In genomic region chr7:130154131-130154500, GRCh38 we compare ENCODE assay signal across 14 cellular contexts. TPM values are rescaled to one million over a fixed set of nuclear protein-coding genes. Genes with fewer than 3 reads are reported as not detected.
DNase-seq lines count a peak whose midpoint lies in the region; ATAC-seq and TF ChIP-seq lines count a peak whose summit lies in the region.
"Had no signal": no experiment of that assay in that cellular context is flagged by ENCODE, and none has a peak within 500 bp of the region (broad histone marks: within the 10 kb centered on the region; RNA-seq: fewer than 3 reads in every experiment).

No MANE protein-coding gene starts in this region.

- no peak overlapping the region for H3K56ac ChIP-seq in IMR-90 (ENCODE audit: extremely low read depth, insufficient read depth, low read length)

- H2BK120ac ChIP-seq in IMR-90 (ENCODE audit: low read depth, low read length), result no peak overlapping the region

- H2BK5ac ChIP-seq in IMR-90 (ENCODE audit: low read depth, low read length, poor library complexity, severe bottlenecking), result no peak overlapping the region

- H4K91ac ChIP-seq in IMR-90 (ENCODE audit: insufficient read depth, low read depth, low read length), result no peak overlapping the region

- TF ChIP-seq CTCF in IMR-90 (conservative IDR thresholded peaks at IDR 0.05; ENCODE audit: low read depth, low read length) (no peak), breast epithelium (IDR thresholded peaks at IDR 0.05) (no peak)

- H3K36me3 ChIP-seq in IMR-90 (ENCODE audit: control insufficient read depth, insufficient read depth, low read length) (no peaks in the 10 kb centered on the region), breast epithelium (no peaks in the 10 kb centered on the region), mucosa of rectum (ENCODE audit: control insufficient read depth in 2 of 2, insufficient read depth in 2 of 2, low read length in 2 of 2) (peaks cover 0 to 2% of the 10 kb centered on the region in 2 donors)
- H3K36me3 ChIP-seq: SJSA1 had no signal

- H3K27me3 ChIP-seq in IMR-90 (ENCODE audit: control insufficient read depth, insufficient read depth, low read length) (no peaks in the 10 kb centered on the region), breast epithelium (no peaks in the 10 kb centered on the region), mucosa of rectum (ENCODE audit: control insufficient read depth in 2 of 2, insufficient read depth in 2 of 2, low read length in 2 of 2) (no peaks in the 10 kb centered on the region)
- H3K27me3 ChIP-seq: SJSA1 had no signal

- no peak overlapping the region for H3K9ac ChIP-seq in IMR-90 (ENCODE audit: low read depth, low read length)
- no peak overlapping the region for H3K9ac ChIP-seq in mucosa of rectum (ENCODE audit: low read depth in 1 of 2, low read length in 2 of 2)

- peak; percentile 64 for DNase-seq in D341Med (ENCODE audit: low spot score)
- no peak for DNase-seq in IMR-90
- peak in 1 of 2 donors; percentile 70 for DNase-seq in breast epithelium (ENCODE audit: low spot score in 2 of 2)
- no peak for DNase-seq in SKM-1 (lab: John Stamatoyannopoulos, UW; ENCODE audit: unreplicated experiment)
- no peak for DNase-seq in KBM-7
- DNase-seq: activated CD8-positive, alpha-beta memory T cell treated with anti-CD3 and anti-CD28 coated beads, Interleukin-2, amount 50 U/mL, for 48 hours; GF-D8; stimulated activated naive CD8-positive, alpha-beta T cell treated with anti-CD3 and anti-CD28 coated beads, Interleukin-15, amount 100 ng/mL, for 72 hours had no signal

- H3K9me1 ChIP-seq in IMR-90 (ENCODE audit: insufficient read depth, low read length), result peaks cover 11% of the 10 kb centered on the region

- no peak overlapping the region; the same call in 1 of the 2 replicates for H2AK5ac ChIP-seq in IMR-90 (ENCODE audit: low read depth, low read length)

- H3K9me3 ChIP-seq in IMR-90 (ENCODE audit: control insufficient read depth, insufficient read depth, low read length) (peaks cover 3% of the 10 kb centered on the region; the same call in 1 of the 2 replicates), breast epithelium (no peaks in the 10 kb centered on the region), mucosa of rectum (ENCODE audit: control insufficient read depth in 2 of 2, low read length in 2 of 2) (no peaks in the 10 kb centered on the region)
- H3K9me3 ChIP-seq: SJSA1 had no signal

- no peaks in the 10 kb centered on the region for H4K20me1 ChIP-seq in IMR-90 (ENCODE audit: insufficient read depth, low read length)

- POLR2A ChIA-PET in IMR-90 (lab: Charles Lee; ENCODE audit: unreplicated experiment), result no interaction called here

- H3K27ac ChIP-seq in IMR-90 (ENCODE audit: insufficient read depth, low read length) (no peak overlapping the region), breast epithelium (peak overlapping the region in 1 of 2 donors; percentile 33), mucosa of rectum (ENCODE audit: low read depth in 2 of 2, low read length in 2 of 2) (peak overlapping the region; percentile 9 to 32)
- H3K27ac ChIP-seq: C4-2B, SJSA1 had no signal

- no peak overlapping the region for H2BK15ac ChIP-seq in IMR-90 (ENCODE audit: low read depth, low read length)

- H3K23ac ChIP-seq in IMR-90 (ENCODE audit: low read depth, low read length), result no peak overlapping the region

- 18% methylated on average over 2 of the region's 6 CpGs; no CpG with 5 or more reads in 1 of the 2 experiments for WGBS in IMR-90 (ENCODE audit: extremely low coverage in 2 of 2, insufficient read length in 1 of 2), 2 experiments

- ATAC-seq in IMR-90 (ENCODE audit: low read depth) (no peak), GM18511 (IDR thresholded peaks at IDR 0.05; ENCODE audit: unreplicated experiment) (no peak), HG03342 (IDR thresholded peaks at IDR 0.05; ENCODE audit: unreplicated experiment) (no peak)
- ATAC-seq: stimulated activated naive CD8-positive, alpha-beta T cell treated with anti-CD3 and anti-CD28 coated beads, Interleukin-15, amount 100 ng/mL, for 72 hours had no signal

- H3K14ac ChIP-seq in IMR-90 (replicated peaks; ENCODE audit: low read depth, low read length), result no peak overlapping the region

- H2AFZ ChIP-seq in IMR-90 (replicated peaks; ENCODE audit: low read length, poor library complexity), result peak overlapping the region; percentile 51

- TF ChIP-seq RAD21 in IMR-90 (IDR thresholded peaks at IDR 0.05; ENCODE audit: low read length), result no peak

- TF ChIP-seq POLR2A in IMR-90 (IDR thresholded peaks at IDR 0.05; ENCODE audit: low read depth, low read length) (no peak), breast epithelium (IDR thresholded peaks at IDR 0.05) (no peak)

- H3K4me3 ChIP-seq in IMR-90 (ENCODE audit: insufficient read depth, low read depth, low read length), result no peak overlapping the region
- H3K4me3 ChIP-seq in breast epithelium, result peak overlapping the region in 2 of 3 donors; percentile 7 to 34
- H3K4me3 ChIP-seq in mucosa of rectum (ENCODE audit: low read length in 2 of 2), result no peak overlapping the region
- H3K4me3 ChIP-seq: SJSA1 had no signal

- no peak overlapping the region for H2BK20ac ChIP-seq in IMR-90 (ENCODE audit: low read depth, low read length)

- H3K4ac ChIP-seq in IMR-90 (ENCODE audit: low read depth, low read length), result no peak overlapping the region

- dilution Hi-C loops in IMR-90 (cut with HindIII; ENCODE audit: low sequenced_read_pairs, unreplicated experiment), result no loop called here

- in situ Hi-C loops in IMR-90 (cut with MboI; ENCODE audit: low sequenced_read_pairs), result no loop called here
- in situ Hi-C loops in KBM-7 (cut with MboI; ENCODE audit: low pct_unique_long_range_greater_than_20kb, low sequenced_read_pairs), result no loop called here

- H3K18ac ChIP-seq in IMR-90 (ENCODE audit: low read depth, low read length), result no peak overlapping the region

- no peak overlapping the region for H4K5ac ChIP-seq in IMR-90 (ENCODE audit: low read depth, low read length)

- H3K4me1 ChIP-seq in IMR-90 (ENCODE audit: control insufficient read depth, insufficient read depth, low read length), result no peaks in the 10 kb centered on the region
- peaks cover 4 to 5% of the 10 kb centered on the region in 2 donors for H3K4me1 ChIP-seq in breast epithelium
- peaks cover 13 to 23% of the 10 kb centered on the region in 2 donors for H3K4me1 ChIP-seq in mucosa of rectum (ENCODE audit: control insufficient read depth in 2 of 2, insufficient read depth in 2 of 2, low read length in 2 of 2)
- H3K4me1 ChIP-seq: SJSA1 had no signal

- H3K4me2 ChIP-seq in IMR-90 (ENCODE audit: low read depth, low read length), result no peak overlapping the region

- intact Hi-C loops in IMR-90 (cut with micrococcal nuclease) (no loop called here), breast epithelium (cut with DNase I; ENCODE audit: low total_unique reads) (no loop called here)

- H4K8ac ChIP-seq in IMR-90 (ENCODE audit: low read depth in 2 of 2, low read length in 2 of 2), result no peak overlapping the region

- BruUV-seq in IMR-90 (replicated peaks; lab: Mats Ljungman, UMichigan), result no TSS peak

- no peaks in the 10 kb centered on the region for H3K79me1 ChIP-seq in IMR-90 (ENCODE audit: low read depth in 1 of 2, low read length in 2 of 2)

- CTCF ChIA-PET in IMR-90 (lab: Yijun Ruan, JAX), result no interaction called here

- no peak overlapping the region for H2AK9ac ChIP-seq in IMR-90 (replicated peaks; ENCODE audit: low read depth, low read length, poor library complexity)

TF ChIP-seq in IMR-90, 13 proteins besides CTCF, POLR2A, EP300 and RAD21:
- no peak for TF ChIP-seq MXI1 (IDR thresholded peaks at IDR 0.05; ENCODE audit: borderline replicate concordance, low read depth, low read length)
- TF ChIP-seq MAFK (IDR thresholded peaks at IDR 0.05; ENCODE audit: low read depth, low read length), result no peak
- TF ChIP-seq, protein P1, sequence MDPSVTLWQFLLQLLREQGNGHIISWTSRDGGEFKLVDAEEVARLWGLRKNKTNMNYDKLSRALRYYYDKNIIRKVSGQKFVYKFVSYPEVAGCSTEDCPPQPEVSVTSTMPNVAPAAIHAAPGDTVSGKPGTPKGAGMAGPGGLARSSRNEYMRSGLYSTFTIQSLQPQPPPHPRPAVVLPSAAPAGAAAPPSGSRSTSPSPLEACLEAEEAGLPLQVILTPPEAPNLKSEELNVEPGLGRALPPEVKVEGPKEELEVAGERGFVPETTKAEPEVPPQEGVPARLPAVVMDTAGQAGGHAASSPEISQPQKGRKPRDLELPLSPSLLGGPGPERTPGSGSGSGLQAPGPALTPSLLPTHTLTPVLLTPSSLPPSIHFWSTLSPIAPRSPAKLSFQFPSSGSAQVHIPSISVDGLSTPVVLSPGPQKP (IDR thresholded peaks at IDR 0.05; ENCODE audit: borderline replicate concordance, low read depth, low read length), result no peak
- no peak for TF ChIP-seq FOS (IDR thresholded peaks at IDR 0.05; ENCODE audit: low read depth, low read length)
- TF ChIP-seq MAZ (IDR thresholded peaks at IDR 0.05; ENCODE audit: borderline replicate concordance, low read depth, low read length), result no peak
- no peak for TF ChIP-seq RFX5 (IDR thresholded peaks at IDR 0.05; ENCODE audit: low read depth, low read length)
- no peak for TF ChIP-seq NFE2L2 (IDR thresholded peaks at IDR 0.05; ENCODE audit: low read depth, low read length)
- no peak for TF ChIP-seq SMC3 (IDR thresholded peaks at IDR 0.05; ENCODE audit: low read depth, low read length)
- TF ChIP-seq RCOR1 (IDR thresholded peaks at IDR 0.05; ENCODE audit: insufficient replicate concordance, low read length), result no peak
- no peak for TF ChIP-seq CEBPB (IDR thresholded peaks at IDR 0.05; ENCODE audit: low read depth, low read length)
- no peak for TF ChIP-seq BHLHE40 (IDR thresholded peaks at IDR 0.05; ENCODE audit: low read depth, low read length)
- TF ChIP-seq USF2 (IDR thresholded peaks at IDR 0.05; ENCODE audit: low read depth, low read length), result no peak
- no peak for TF ChIP-seq CHD1 (IDR thresholded peaks at IDR 0.05; ENCODE audit: low read depth, low read length)

RNA-seq across cellular contexts. Expression of gene TMEM209, which starts 51.1 kb away (rescaled TPM):
- total RNA-seq in IMR-90 (2012; rRNA removed), result 11.1 and 11.3 TPM in 2 replicates
- 8.0 and 8.4 TPM in 2 replicates for polyA plus RNA-seq in IMR-90 (2012; rRNA removed)
- 2.9 and 3.7 TPM in 2 replicates for polyA plus RNA-seq in IMR-90 (2012; cell fraction: cytosol; rRNA removed)
- polyA plus RNA-seq in IMR-90 (2012; cell fraction: nucleus; rRNA removed; ENCODE audit: low replicate concordance), result 2.6 and 6.4 TPM in 2 replicates
- total RNA-seq in breast epithelium, result 10 to 100 TPM in 2 of 3 donors, 1 to 10 TPM in 1; 9.0 to 15.7 (median 13.8) TPM

RNA-seq across cellular contexts. Expression of gene SSMEM1, which starts 53.5 kb away (rescaled TPM):
- total RNA-seq in IMR-90 (2012; rRNA removed), result not detected in 2 replicates
- polyA plus RNA-seq in IMR-90 (2012; rRNA removed), result 0.07 TPM in 1 of 2 replicates, not detected in the other
- polyA plus RNA-seq in IMR-90 (2012; cell fraction: cytosol; rRNA removed), result not detected in 2 replicates
- polyA plus RNA-seq in IMR-90 (2012; cell fraction: nucleus; rRNA removed; ENCODE audit: low replicate concordance), result not detected in 2 replicates
- total RNA-seq in breast epithelium, result not detected
- total RNA-seq: SJSA1 had no signal
- polyA plus RNA-seq: esophagus had no signal

Comparison
In these comparisons a context has a peak if more than half of its experiments do, and no peak if none do; other contexts are left out.
1. H3K4me3 ChIP-seq: peak in breast epithelium (2 of 3); none in IMR-90 (single experiment) and mucosa of rectum (0 of 2).